Comparison of ENCODE assay signal across 24 cellular contexts in the genomic region with DNA sequence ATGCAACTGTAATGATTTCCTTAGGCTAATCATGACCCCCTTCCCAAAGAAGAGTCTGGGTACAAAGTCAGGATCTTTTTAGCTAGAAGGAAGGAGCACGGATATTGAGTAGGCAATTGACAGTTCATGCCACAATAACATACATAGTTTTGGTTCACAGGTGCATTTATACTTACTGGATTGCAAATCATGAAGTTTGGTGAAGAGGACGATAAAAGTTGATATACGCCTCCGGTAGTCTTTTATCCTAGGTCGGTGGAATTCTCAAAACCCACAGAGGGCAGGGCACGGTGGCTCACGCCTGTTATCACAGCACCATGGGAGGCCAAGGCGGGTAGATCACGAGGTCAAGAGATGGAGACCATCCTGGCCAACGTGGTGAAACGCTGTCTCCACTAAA.
"Had no signal": no experiment of that assay in that cellular context is flagged by ENCODE, and none has a peak within 500 bp of the region (broad histone marks: within the 10 kb centered on the region; RNA-seq: fewer than 3 reads in every experiment).

No MANE protein-coding gene starts in this region.

- H3K9me3 Mint-ChIP-seq: stimulated activated memory B cell treated with anti-CD40 and anti-IgM and Interleukin-4, amounts not matched to agents 10 μg/mL and 1 μg/mL and 100 μg/mL, for 72 hours; stimulated activated naive CD8-positive, alpha-beta T cell treated with anti-CD3 and anti-CD28 coated beads, Interleukin-15, amount 100 ng/mL, for 72 hours; type B pancreatic cell had no signal

- H3K4me3 Mint-ChIP-seq: stimulated activated effector memory CD8-positive, alpha-beta T cell treated with anti-CD3 and anti-CD28 coated beads, Interleukin-12 subunit alpha, Interleukin-12 subunit beta, amount 100 ng/mL, for 72 hours; stimulated activated memory B cell treated with anti-CD40 and anti-IgM and Interleukin-4, amounts not matched to agents 10 μg/mL and 1 μg/mL and 100 μg/mL, for 72 hours; stimulated activated naive B cell treated with anti-CD40 and anti-IgM and Interleukin-4, amounts not matched to agents 10 μg/mL and 1 μg/mL and 100 μg/mL, for 72 hours; stimulated activated naive CD8-positive, alpha-beta T cell treated with anti-CD3 and anti-CD28 coated beads, Interleukin-15, amount 100 ng/mL, for 72 hours; stimulated activated naive CD8-positive, alpha-beta T cell treated with anti-CD3 and anti-CD28 coated beads, Interleukin-15, Interleukin-2, amounts not matched to agents 100 ng/mL and 50 ng/mL, for 24 hours; type B pancreatic cell had no signal

- H3K27ac Mint-ChIP-seq: stimulated activated effector memory CD8-positive, alpha-beta T cell treated with anti-CD3 and anti-CD28 coated beads, Interleukin-12 subunit alpha, Interleukin-12 subunit beta, amount 100 ng/mL, for 72 hours; stimulated activated memory B cell treated with anti-CD40 and anti-IgM and Interleukin-4, amounts not matched to agents 10 μg/mL and 1 μg/mL and 100 μg/mL, for 72 hours; stimulated activated naive B cell treated with anti-CD40 and anti-IgM and Interleukin-4, amounts not matched to agents 10 μg/mL and 1 μg/mL and 100 μg/mL, for 72 hours; stimulated activated naive CD8-positive, alpha-beta T cell treated with anti-CD3 and anti-CD28 coated beads, Interleukin-15, amount 100 ng/mL, for 72 hours; stimulated activated naive CD8-positive, alpha-beta T cell treated with anti-CD3 and anti-CD28 coated beads, Interleukin-15, Interleukin-2, amounts not matched to agents 100 ng/mL and 50 ng/mL, for 24 hours; type B pancreatic cell had no signal

- H3K4me1 Mint-ChIP-seq: stimulated activated effector memory CD8-positive, alpha-beta T cell treated with anti-CD3 and anti-CD28 coated beads, Interleukin-12 subunit alpha, Interleukin-12 subunit beta, amount 100 ng/mL, for 72 hours; stimulated activated memory B cell treated with anti-CD40 and anti-IgM and Interleukin-4, amounts not matched to agents 10 μg/mL and 1 μg/mL and 100 μg/mL, for 72 hours; stimulated activated naive B cell treated with anti-CD40 and anti-IgM and Interleukin-4, amounts not matched to agents 10 μg/mL and 1 μg/mL and 100 μg/mL, for 72 hours; stimulated activated naive CD8-positive, alpha-beta T cell treated with anti-CD3 and anti-CD28 coated beads, Interleukin-15, amount 100 ng/mL, for 72 hours had no signal

- DNase-seq: stimulated activated CD4-positive, alpha-beta T cell treated with anti-CD3 and anti-CD28 coated beads, Interleukin-2, amount 100 ng/mL, for 48 hours; stimulated activated CD4-positive, alpha-beta T cell treated with anti-CD3 and anti-CD28 coated beads, Interleukin-4, amount 100 ng/mL, for 1 hour; stimulated activated CD4-positive, alpha-beta T cell treated with anti-CD3 and anti-CD28 coated beads, Interleukin-4, amount 100 ng/mL, for 24 hours; stimulated activated CD4-positive, alpha-beta T cell treated with anti-CD3 and anti-CD28 coated beads, Interleukin-4, amount 100 ng/mL, for 4 hours; stimulated activated CD8-positive, alpha-beta memory T cell treated with anti-CD3 and anti-CD28 coated beads, Interleukin-4, amount 100 ng/mL, for 48 hours; stimulated activated naive B cell treated with anti-CD40 and anti-IgM and Interleukin-4, amounts not matched to agents 10 μg/mL and 1 μg/mL and 100 μg/mL, for 72 hours; stimulated activated naive CD4-positive, alpha-beta T cell; stimulated activated naive CD4-positive, alpha-beta T cell treated with Interleukin-2 at 50 U/mL for 16 hours; stimulated activated naive CD8-positive, alpha-beta T cell treated with anti-CD3 and anti-CD28 coated beads, Interleukin-15, amount 100 ng/mL, for 72 hours; stimulated activated naive CD8-positive, alpha-beta T cell treated with anti-CD3 and anti-CD28 coated beads, Interleukin-15, Interleukin-2, amounts not matched to agents 100 U/mL and 50 U/mL, for 24 hours; stomach; substantia nigra; testis; thyroid gland; tibial artery; transverse colon; trophoblast cell; upper lobe of left lung; upper lobe of right lung; uterus had no signal

- H3K27me3 Mint-ChIP-seq: stimulated activated memory B cell treated with anti-CD40 and anti-IgM and Interleukin-4, amounts not matched to agents 10 μg/mL and 1 μg/mL and 100 μg/mL, for 72 hours; stimulated activated naive B cell treated with anti-CD40 and anti-IgM and Interleukin-4, amounts not matched to agents 10 μg/mL and 1 μg/mL and 100 μg/mL, for 72 hours; stimulated activated naive CD8-positive, alpha-beta T cell treated with anti-CD3 and anti-CD28 coated beads, Interleukin-15, amount 100 ng/mL, for 72 hours; stimulated activated naive CD8-positive, alpha-beta T cell treated with anti-CD3 and anti-CD28 coated beads, Interleukin-15, Interleukin-2, amounts not matched to agents 100 ng/mL and 50 ng/mL, for 24 hours had no signal

- H3K36me3 Mint-ChIP-seq: stimulated activated effector memory CD8-positive, alpha-beta T cell treated with anti-CD3 and anti-CD28 coated beads, Interleukin-12 subunit alpha, Interleukin-12 subunit beta, amount 100 ng/mL, for 72 hours; stimulated activated memory B cell treated with anti-CD40 and anti-IgM and Interleukin-4, amounts not matched to agents 10 μg/mL and 1 μg/mL and 100 μg/mL, for 72 hours; stimulated activated naive B cell treated with anti-CD40 and anti-IgM and Interleukin-4, amounts not matched to agents 10 μg/mL and 1 μg/mL and 100 μg/mL, for 72 hours; type B pancreatic cell had no signal
